In genomic region chrX:74449937-74450330, GRCh38 we compare ENCODE assay signal across 1 cellular context.
TF ChIP-seq lines count a peak whose summit lies in the region.

No MANE protein-coding gene starts in this region.

TF ChIP-seq in A549, 52 proteins besides CTCF, POLR2A, EP300 and RAD21 (continued from another document):
- TF ChIP-seq HMGXB4 (CRISPR knock-in tag; IDR thresholded peaks at IDR 0.05; ENCODE audit: borderline replicate concordance) (no peak), EHMT2 (IDR thresholded peaks at IDR 0.05; ENCODE audit: low read depth) (no peak), ZSCAN20 (CRISPR knock-in tag; IDR thresholded peaks at IDR 0.05) (no peak), NFE2L2 (conservative IDR thresholded peaks at IDR 0.05; ENCODE audit: low read length) (no peak), JUNB (IDR thresholded peaks at IDR 0.05) (peak; percentile 59), RFX5 (IDR thresholded peaks at IDR 0.05) (no peak), TP53 (CRISPR knock-in tag; IDR thresholded peaks at IDR 0.05) (no peak), ZNF302 (CRISPR knock-in tag; IDR thresholded peaks at IDR 0.05) (no peak), ESRRA (IDR thresholded peaks at IDR 0.05; ENCODE audit: borderline replicate concordance, low read length) (no peak)
